Comparison of ENCODE assay signal across 1 cellular context in genomic region chr1:212752934-212753497, GRCh38.
TF ChIP-seq lines count a peak whose summit lies in the region.

No MANE protein-coding gene starts in this region.

TF ChIP-seq in GM23338, 12 proteins besides CTCF, POLR2A, EP300 and RAD21:
- TF ChIP-seq NANOG (IDR thresholded peaks at IDR 0.05; ENCODE audit: borderline replicate concordance), result no peak
- no peak for TF ChIP-seq ZNF331 (CRISPR knock-in tag; IDR thresholded peaks at IDR 0.05; ENCODE audit: low read depth)
- no peak for TF ChIP-seq POLR2AphosphoS5 (IDR thresholded peaks at IDR 0.05; ENCODE audit: low read depth)
- TF ChIP-seq CREB1 (CRISPR knock-in tag; IDR thresholded peaks at IDR 0.05; ENCODE audit: low read depth), result no peak
- TF ChIP-seq, protein P1, sequence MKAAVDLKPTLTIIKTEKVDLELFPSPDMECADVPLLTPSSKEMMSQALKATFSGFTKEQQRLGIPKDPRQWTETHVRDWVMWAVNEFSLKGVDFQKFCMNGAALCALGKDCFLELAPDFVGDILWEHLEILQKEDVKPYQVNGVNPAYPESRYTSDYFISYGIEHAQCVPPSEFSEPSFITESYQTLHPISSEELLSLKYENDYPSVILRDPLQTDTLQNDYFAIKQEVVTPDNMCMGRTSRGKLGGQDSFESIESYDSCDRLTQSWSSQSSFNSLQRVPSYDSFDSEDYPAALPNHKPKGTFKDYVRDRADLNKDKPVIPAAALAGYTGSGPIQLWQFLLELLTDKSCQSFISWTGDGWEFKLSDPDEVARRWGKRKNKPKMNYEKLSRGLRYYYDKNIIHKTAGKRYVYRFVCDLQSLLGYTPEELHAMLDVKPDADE (IDR thresholded peaks at IDR 0.05), result no peak
TF ChIP-seq in GM23338: peak in this region for 0.
